In genomic region chr13:20997301-20998061, GRCh38 we compare ENCODE assay signal across 9 cellular contexts.
DNase-seq lines count a peak whose midpoint lies in the region; ATAC-seq, FAIRE-seq and TF ChIP-seq lines count a peak whose summit lies in the region.
"Had no signal": no experiment of that assay in that cellular context is flagged by ENCODE, and none has a peak within 500 bp of the region (broad histone marks: within the 10 kb centered on the region; RNA-seq: fewer than 3 reads in every experiment).

No MANE protein-coding gene starts in this region.

- in situ Hi-C loops in brain microvascular endothelial cell (cut with HindIII; ENCODE audit: low pct_ligation_motif_present, low sequenced_read_pairs), result no loop called here

- TF ChIP-seq CTCF in HFF-Myc (IDR thresholded peaks at IDR 0.05; ENCODE audit: low read depth, low read length, missing control alignments), result no peak
- TF ChIP-seq CTCF in brain microvascular endothelial cell (IDR thresholded peaks at IDR 0.05; ENCODE audit: low read depth, low read length, missing control alignments), result no peak
- TF ChIP-seq CTCF in keratinocyte (optimal IDR thresholded peaks at IDR 0.05 in 1 of 3, IDR thresholded peaks at IDR 0.05 in 1 of 3, conservative IDR thresholded peaks at IDR 0.05 in 1 of 3; ENCODE audit: extremely low read depth in 1 of 3, insufficient read depth in 2 of 3, low read length in 3 of 3), result no peak
- no peak for TF ChIP-seq CTCF in tibial artery (IDR thresholded peaks at IDR 0.05)

- H3K4me1 ChIP-seq in keratinocyte (ENCODE audit: control insufficient read depth, extremely low read depth, insufficient read depth, low read length), result peaks cover 17% of the 10 kb centered on the region
- peaks cover 0 to 24% (median 16%) of the 10 kb centered on the region in 4 donors for H3K4me1 ChIP-seq in tibial artery
- no peaks in the 10 kb centered on the region for H3K4me1 ChIP-seq in CD4-positive, alpha-beta memory T cell (ENCODE audit: insufficient read depth, low read length)

- peaks cover 4 to 7% (median 5%) of the 10 kb centered on the region in 4 donors for H3K4me1 Mint-ChIP-seq in CD4-positive, alpha-beta memory T cell

- POLR2A ChIA-PET in CD4-positive, alpha-beta memory T cell (lab: Charles Lee; ENCODE audit: partially characterized antibody), result no interaction called here

- dilution Hi-C loops in keratinocyte (cut with MboI; ENCODE audit: extremely low pct_ligation_motif_present, low sequenced_read_pairs), result no loop called here

- H3K4me3 Mint-ChIP-seq in CD4-positive, alpha-beta memory T cell, result no peak overlapping the region

- ATAC-seq in HG03521 (IDR thresholded peaks at IDR 0.05; ENCODE audit: unreplicated experiment), result no peak

- CTCF ChIA-PET in CD4-positive, alpha-beta memory T cell (lab: Charles Lee; ENCODE audit: partially characterized antibody), result no interaction called here

- no peak overlapping the region for H2AFZ ChIP-seq in keratinocyte (ENCODE audit: control insufficient read depth, low read length)

- peaks cover 2% of the 10 kb centered on the region in 2 donors for H3K27me3 Mint-ChIP-seq in CD4-positive, alpha-beta memory T cell

- peak; percentile 74 for DNase-seq in HFF-Myc (ENCODE audit: extremely low read depth, low read depth)
- peak; percentile 83 for DNase-seq in brain microvascular endothelial cell
- peak; percentile 33 for DNase-seq in keratinocyte (ENCODE audit: low read depth, low spot score)
- DNase-seq in tibial artery, result peak in 1 of 2 donors; percentile 20
- no peak for DNase-seq in activated CD4-positive, alpha-beta T cell treated with anti-CD3 and anti-CD28 coated beads, Interleukin-2, amount 50 U/mL, for 1 hour
- DNase-seq in CD4-positive, alpha-beta memory T cell, result no peak
- no peak for DNase-seq in 8988T
- DNase-seq: activated CD4-positive, alpha-beta T cell treated with anti-CD3 and anti-CD28 coated beads, Interleukin-2, amount 50 U/mL, for 48 hours had no signal

- H3K36me3 ChIP-seq in brain microvascular endothelial cell (replicated peaks) (no peaks in the 10 kb centered on the region), keratinocyte (ENCODE audit: control insufficient read depth in 2 of 2, extremely low read depth in 1 of 2, insufficient read depth in 2 of 2, low read length in 2 of 2) (peaks cover 1 to 14% of the 10 kb centered on the region in 2 experiments), tibial artery (peaks cover 0 to 23% (median 7%) of the 10 kb centered on the region in 3 donors)
- no peaks in the 10 kb centered on the region for H3K36me3 ChIP-seq in CD4-positive, alpha-beta memory T cell (ENCODE audit: insufficient read depth, low read length)

- no peaks in the 10 kb centered on the region for H3K27me3 ChIP-seq in brain microvascular endothelial cell (replicated peaks)
- no peaks in the 10 kb centered on the region for H3K27me3 ChIP-seq in keratinocyte (ENCODE audit: control insufficient read depth, extremely low read depth, insufficient read depth, low read length)
- H3K27me3 ChIP-seq in tibial artery, result no peaks in the 10 kb centered on the region
- H3K27me3 ChIP-seq in CD4-positive, alpha-beta memory T cell (ENCODE audit: insufficient read depth, low read length), result no peaks in the 10 kb centered on the region

- H3K9ac ChIP-seq in keratinocyte (ENCODE audit: control insufficient read depth, extremely low read depth, insufficient read depth, low read length), result peak overlapping the region; percentile 15

- H3K4me3 ChIP-seq in HFF-Myc (replicated peaks; ENCODE audit: low read depth, low read length) (no peak overlapping the region), brain microvascular endothelial cell (ENCODE audit: low read depth, low read length) (no peak overlapping the region), keratinocyte (ENCODE audit: control insufficient read depth in 2 of 3, extremely low read depth in 1 of 3, insufficient read depth in 2 of 3, low read depth in 1 of 3, low read length in 3 of 3) (no peak overlapping the region), tibial artery (no peak overlapping the region)
- H3K4me3 ChIP-seq in CD4-positive, alpha-beta memory T cell (ENCODE audit: low read length in 2 of 2), result no peak overlapping the region

- peaks cover 0 to 2% of the 10 kb centered on the region in 2 donors for H3K36me3 Mint-ChIP-seq in CD4-positive, alpha-beta memory T cell

- peaks cover 58% of the 10 kb centered on the region for H3K79me2 ChIP-seq in keratinocyte (ENCODE audit: control insufficient read depth, insufficient read depth, low read length)

- no peaks in the 10 kb centered on the region for H3K9me3 ChIP-seq in keratinocyte (ENCODE audit: control insufficient read depth, low read depth, low read length)
- H3K9me3 ChIP-seq in tibial artery, result peaks cover 0 to 5% (median 4%) of the 10 kb centered on the region in 3 donors
- no peaks in the 10 kb centered on the region for H3K9me3 ChIP-seq in CD4-positive, alpha-beta memory T cell (ENCODE audit: control insufficient read depth in 1 of 2, low read length in 2 of 2)

- no peak overlapping the region for H3K27ac Mint-ChIP-seq in CD4-positive, alpha-beta memory T cell

- peaks cover 0 to 7% (median 1%) of the 10 kb centered on the region in 8 donors for H3K9me3 Mint-ChIP-seq in CD4-positive, alpha-beta memory T cell

- intact Hi-C loops in tibial artery (cut with DNase I; ENCODE audit: low total_unique reads), result no loop called here
- intact Hi-C loops in CD4-positive, alpha-beta memory T cell (cut with micrococcal nuclease), result no loop called here

- peak; percentile 48 for FAIRE-seq in keratinocyte (lab: Jason Lieb, UNC)

- no peaks in the 10 kb centered on the region for H3K9me1 ChIP-seq in keratinocyte (ENCODE audit: control insufficient read depth, extremely low read depth, insufficient read depth, low read length)

- peaks cover 13% of the 10 kb centered on the region for H4K20me1 ChIP-seq in keratinocyte (ENCODE audit: control insufficient read depth, extremely low read depth, insufficient read depth, low read length)

- H3K4me2 ChIP-seq in keratinocyte (ENCODE audit: control insufficient read depth, extremely low read depth, insufficient read depth, low read depth, low read length), result peak overlapping the region; percentile 41

- H3K27ac ChIP-seq in brain microvascular endothelial cell (peak overlapping the region; percentile 74), keratinocyte (ENCODE audit: control insufficient read depth, insufficient read depth, low read length) (peak overlapping the region; percentile 38), tibial artery (peak overlapping the region; percentile 29 to 32)
- no peak overlapping the region for H3K27ac ChIP-seq in CD4-positive, alpha-beta memory T cell (ENCODE audit: low read depth, low read length)

Comparison
In these comparisons a context has a peak if more than half of its experiments do, and no peak if none do; other contexts are left out.
1. DNase-seq: peak in HFF-Myc (single experiment), brain microvascular endothelial cell (single experiment) and keratinocyte (single experiment); none in activated CD4-positive, alpha-beta T cell treated with anti-CD3 and anti-CD28 coated beads, Interleukin-2, amount 50 U/mL, for 1 hour (single experiment), CD4-positive, alpha-beta memory T cell (0 of 5) and 8988T (single experiment).